Comparison of ENCODE assay signal across 19 cellular contexts in genomic region chr1:113745425-113745824, GRCh38. TPM values are rescaled to one million over a fixed set of nuclear protein-coding genes. Genes with fewer than 3 reads are reported as not detected.
DNase-seq lines count a peak whose midpoint lies in the region; ATAC-seq and TF ChIP-seq lines count a peak whose summit lies in the region.
"Had no signal": no experiment of that assay in that cellular context is flagged by ENCODE, and none has a peak within 500 bp of the region (broad histone marks: within the 10 kb centered on the region; RNA-seq: fewer than 3 reads in every experiment).

No MANE protein-coding gene starts in this region.

- no peak for ATAC-seq in activated CD8-positive, alpha-beta T cell treated with anti-CD3 and anti-CD28 coated beads, Interleukin-2, amount 10 ng/mL, durations not matched to agents 7 days and 5 days
- no peak for ATAC-seq in HG03159 (IDR thresholded peaks at IDR 0.05; ENCODE audit: unreplicated experiment)
- ATAC-seq: GM12878, T-cell had no signal

- H3K79me2 ChIP-seq in neural progenitor cell (ENCODE audit: low read depth) = peaks cover 37% of the 10 kb centered on the region

- POLR2A ChIA-PET in activated CD8-positive, alpha-beta T cell treated with anti-CD3 and anti-CD28 coated beads, Interleukin-2, amount 10 ng/mL, durations not matched to agents 7 days and 5 days (lab: Charles Lee) = interaction anchor here (0.6 kb wide), 1 partner anchor 206 kb away, joined by 4 read pairs; no protein-coding TSS in a partner anchor

- H3K4me3 Mint-ChIP-seq in neural progenitor cell = no peak overlapping the region
- no peak overlapping the region for H3K4me3 Mint-ChIP-seq in activated CD8-positive, alpha-beta T cell treated with anti-CD3 and anti-CD28 coated beads, Interleukin-2, amount 10 ng/mL, durations not matched to agents 7 days and 5 days
- H3K4me3 Mint-ChIP-seq: CD14-positive monocyte, T-cell had no signal

- H3K9ac ChIP-seq in neural progenitor cell = no peak overlapping the region
- H3K9ac ChIP-seq: GM23248 had no signal

- CTCF ChIA-PET in activated CD8-positive, alpha-beta T cell treated with anti-CD3 and anti-CD28 coated beads, Interleukin-2, amount 10 ng/mL, durations not matched to agents 7 days and 5 days (lab: Charles Lee) = no interaction called here

- H3K9me3 ChIP-seq in neural progenitor cell (ENCODE audit: low read depth) = no peaks in the 10 kb centered on the region
- H3K9me3 ChIP-seq: MG63 had no signal

- H3K4me3 ChIP-seq in neural progenitor cell = no peak overlapping the region
- H3K4me3 ChIP-seq: GM12878, GM23248, MG63, PC-9 had no signal

- no peak overlapping the region for H2AFZ ChIP-seq in neural progenitor cell (replicated peaks)
- H2AFZ ChIP-seq: GM23248, PC-9 had no signal

- H3K27ac Mint-ChIP-seq in neural progenitor cell = no peak overlapping the region
- H3K27ac Mint-ChIP-seq in activated CD8-positive, alpha-beta T cell treated with anti-CD3 and anti-CD28 coated beads, Interleukin-2, amount 10 ng/mL, durations not matched to agents 7 days and 5 days = no peak overlapping the region
- H3K27ac Mint-ChIP-seq: T-cell had no signal

- H3K27me3 Mint-ChIP-seq in neural progenitor cell (ENCODE audit: insufficient read depth, low read depth) = no peaks in the 10 kb centered on the region
- H3K27me3 Mint-ChIP-seq in activated CD8-positive, alpha-beta T cell treated with anti-CD3 and anti-CD28 coated beads, Interleukin-2, amount 10 ng/mL, durations not matched to agents 7 days and 5 days (ENCODE audit: low read depth) = no peaks in the 10 kb centered on the region
- H3K27me3 Mint-ChIP-seq: T-cell had no signal

- no peaks in the 10 kb centered on the region for H4K20me1 ChIP-seq in neural progenitor cell (ENCODE audit: low read depth)

- TF ChIP-seq CTCF in neural progenitor cell (IDR thresholded peaks at IDR 0.05) = no peak

- peaks cover 46% of the 10 kb centered on the region for H3K36me3 Mint-ChIP-seq in neural progenitor cell
- H3K36me3 Mint-ChIP-seq in activated CD8-positive, alpha-beta T cell treated with anti-CD3 and anti-CD28 coated beads, Interleukin-2, amount 10 ng/mL, durations not matched to agents 7 days and 5 days (ENCODE audit: low read depth) = peaks cover 31% of the 10 kb centered on the region

- no peaks in the 10 kb centered on the region for H3K27me3 ChIP-seq in neural progenitor cell
- H3K27me3 ChIP-seq: MG63 had no signal

- no peaks in the 10 kb centered on the region for H3K4me1 ChIP-seq in neural progenitor cell

- no peak overlapping the region for H3K4me2 ChIP-seq in neural progenitor cell
- H3K4me2 ChIP-seq: PC-9 had no signal

- peaks cover 4% of the 10 kb centered on the region for H3K9me3 Mint-ChIP-seq in neural progenitor cell
- H3K9me3 Mint-ChIP-seq in activated CD8-positive, alpha-beta T cell treated with anti-CD3 and anti-CD28 coated beads, Interleukin-2, amount 10 ng/mL, durations not matched to agents 7 days and 5 days (ENCODE audit: insufficient read depth) = no peaks in the 10 kb centered on the region
- H3K9me3 Mint-ChIP-seq: CD14-positive monocyte, T-cell had no signal

- H3K36me3 ChIP-seq in neural progenitor cell = peaks cover 11% of the 10 kb centered on the region

- H3K27ac ChIP-seq in neural progenitor cell = peak overlapping the region; percentile 20
- H3K27ac ChIP-seq: GM23248, HL-60, PC-9 had no signal

- peaks cover 5% of the 10 kb centered on the region for H3F3A ChIP-seq in neural progenitor cell (ENCODE audit: low read depth)

- H3K4me1 Mint-ChIP-seq in neural progenitor cell = no peaks in the 10 kb centered on the region
- H3K4me1 Mint-ChIP-seq in activated CD8-positive, alpha-beta T cell treated with anti-CD3 and anti-CD28 coated beads, Interleukin-2, amount 10 ng/mL, durations not matched to agents 7 days and 5 days (ENCODE audit: low read depth) = peaks cover 14% of the 10 kb centered on the region
- H3K4me1 Mint-ChIP-seq: CD14-positive monocyte had no signal

- DNase-seq in NCI-H510A (lab: John Stamatoyannopoulos, UW) = peak; percentile 8
- DNase-seq in NCI-H510A treated with DMSO at 0.1 percent for 48 hours (lab: John Stamatoyannopoulos, UW) = no peak
- DNase-seq in NCI-H146 (lab: John Stamatoyannopoulos, UW) = peak; percentile 95
- peak; percentile 15 for DNase-seq in NCI-H748 treated with DMSO at 0.1 percent for 48 hours (lab: John Stamatoyannopoulos, UW)
- no peak for DNase-seq in neural progenitor cell (ENCODE audit: low spot score)
- no peak for DNase-seq in activated CD8-positive, alpha-beta T cell treated with anti-CD3 and anti-CD28 coated beads, Interleukin-2, amount 10 ng/mL, durations not matched to agents 7 days and 5 days
- DNase-seq: DMS79, GM23248, KG1, MG63, NCI-H1105, NCI-H2029, NCI-H446 treated with DMSO at 0.1 percent for 48 hours, PC-9, T-cell had no signal

RNA-seq across cellular contexts. Expression of gene PHTF1, which starts 13.9 kb away (rescaled TPM):
- total RNA-seq in neural progenitor cell (ENCODE audit: low replicate concordance) = 50.7 and 76.8 TPM in 2 replicates
- total RNA-seq in activated CD8-positive, alpha-beta T cell treated with anti-CD3 and anti-CD28 coated beads, Interleukin-2, amount 10 ng/mL, durations not matched to agents 7 days and 5 days = 10 to 100 TPM; 24.8 to 25.2 TPM

Comparison
In these comparisons a context has a peak if more than half of its experiments do, and no peak if none do; other contexts are left out.
1. DNase-seq: peak in NCI-H510A (single experiment), NCI-H146 (single experiment) and NCI-H748 treated with DMSO at 0.1 percent for 48 hours (single experiment); none in NCI-H510A treated with DMSO at 0.1 percent for 48 hours (single experiment), neural progenitor cell (single experiment) and activated CD8-positive, alpha-beta T cell treated with anti-CD3 and anti-CD28 coated beads, Interleukin-2, amount 10 ng/mL, durations not matched to agents 7 days and 5 days (single experiment).